ENCODE assay signal across 9 cellular contexts in genomic region chr5:53425598-53426516, GRCh38. TPM values are rescaled to one million over a fixed set of nuclear protein-coding genes. Genes with fewer than 3 reads are reported as not detected.
A peak's percentile ranks its signal among the peaks of the same experiment; 100 is the strongest.
DNase-seq lines count a peak whose midpoint lies in the region; ATAC-seq and TF ChIP-seq lines count a peak whose summit lies in the region.
"Had no signal": no experiment of that assay in that cellular context is flagged by ENCODE, and none has a peak within 500 bp of the region (broad histone marks: within the 10 kb centered on the region; RNA-seq: fewer than 3 reads in every experiment).

No MANE protein-coding gene starts in this region.

- H3K27ac Mint-ChIP-seq in activated T-cell treated with anti-CD3 and anti-CD28 coated beads, Interleukin-2, amount 50 U/mL, for 72 hours, result no peak overlapping the region
- H3K27ac Mint-ChIP-seq in activated CD8-positive, alpha-beta T cell treated with anti-CD3 and anti-CD28 coated beads for 36 hours, result no peak overlapping the region
- no peak overlapping the region for H3K27ac Mint-ChIP-seq in naive thymus-derived CD4-positive, alpha-beta T cell
- H3K27ac Mint-ChIP-seq: activated naive CD8-positive, alpha-beta T cell treated with anti-CD3 and anti-CD28 coated beads, Interleukin-2, amount 10 ng/mL, durations not matched to agents 7 days and 5 days had no signal

- no peak overlapping the region for H3K4me3 ChIP-seq in naive thymus-derived CD4-positive, alpha-beta T cell (ENCODE audit: low read length)
- no peak overlapping the region for H3K4me3 ChIP-seq in sigmoid colon

- intact Hi-C loops in activated CD8-positive, alpha-beta T cell treated with anti-CD3 and anti-CD28 coated beads for 36 hours (cut with micrococcal nuclease), result no loop called here
- intact Hi-C loops in naive thymus-derived CD4-positive, alpha-beta T cell (cut with micrococcal nuclease), result loop anchor here (1.0 to 5.0 kb wide), 2 partner anchors 791 kb away; no protein-coding TSS in a partner anchor
- intact Hi-C loops in sigmoid colon (cut with DNase I), result no loop called here

- CTCF ChIA-PET in activated CD8-positive, alpha-beta T cell treated with anti-CD3 and anti-CD28 coated beads for 36 hours (lab: Charles Lee), result interaction anchor here (0.7 to 2.0 kb wide), 4 partner anchors 52 to 803 kb away, joined by 3 to 8 read pairs (median 4); no protein-coding TSS in a partner anchor
- CTCF ChIA-PET in naive thymus-derived CD4-positive, alpha-beta T cell (lab: Charles Lee), result no interaction called here

- TF ChIP-seq POLR2A in sigmoid colon (IDR thresholded peaks at IDR 0.05), result no peak

- no peaks in the 10 kb centered on the region for H3K36me3 Mint-ChIP-seq in activated T-cell treated with anti-CD3 and anti-CD28 coated beads, Interleukin-2, amount 50 U/mL, for 72 hours (ENCODE audit: insufficient read depth in 2 of 2)
- no peaks in the 10 kb centered on the region for H3K36me3 Mint-ChIP-seq in activated CD8-positive, alpha-beta T cell treated with anti-CD3 and anti-CD28 coated beads for 36 hours (ENCODE audit: low read depth)
- H3K36me3 Mint-ChIP-seq in naive thymus-derived CD4-positive, alpha-beta T cell, result no peaks in the 10 kb centered on the region
- H3K36me3 Mint-ChIP-seq: activated naive CD8-positive, alpha-beta T cell treated with anti-CD3 and anti-CD28 coated beads, Interleukin-2, amount 10 ng/mL, durations not matched to agents 7 days and 5 days had no signal

- no peak for TF ChIP-seq CTCF in activated CD8-positive, alpha-beta T cell treated with anti-CD3 and anti-CD28 coated beads for 36 hours (IDR thresholded peaks at IDR 0.05)
- TF ChIP-seq CTCF in sigmoid colon (IDR thresholded peaks at IDR 0.05), result no peak

- peaks cover 26% of the 10 kb centered on the region for H3K27me3 Mint-ChIP-seq in activated T-cell treated with anti-CD3 and anti-CD28 coated beads, Interleukin-2, amount 50 U/mL, for 72 hours (ENCODE audit: low read depth)
- peaks cover 25% of the 10 kb centered on the region for H3K27me3 Mint-ChIP-seq in activated CD8-positive, alpha-beta T cell treated with anti-CD3 and anti-CD28 coated beads for 36 hours
- peaks cover 14 to 40% (median 35%) of the 10 kb centered on the region in 5 donors for H3K27me3 Mint-ChIP-seq in naive thymus-derived CD4-positive, alpha-beta T cell

- no peaks in the 10 kb centered on the region for H3K4me1 ChIP-seq in naive thymus-derived CD4-positive, alpha-beta T cell (ENCODE audit: control insufficient read depth in 2 of 2, insufficient read depth in 2 of 2, low read length in 2 of 2)
- H3K4me1 ChIP-seq in sigmoid colon, result no peaks in the 10 kb centered on the region

- no peak for TF ChIP-seq EP300 in sigmoid colon (IDR thresholded peaks at IDR 0.05)

- no peaks in the 10 kb centered on the region for H3K4me1 Mint-ChIP-seq in activated T-cell treated with anti-CD3 and anti-CD28 coated beads, Interleukin-2, amount 50 U/mL, for 72 hours (ENCODE audit: low read depth)
- no peaks in the 10 kb centered on the region for H3K4me1 Mint-ChIP-seq in activated CD8-positive, alpha-beta T cell treated with anti-CD3 and anti-CD28 coated beads for 36 hours (ENCODE audit: low read depth)
- no peaks in the 10 kb centered on the region for H3K4me1 Mint-ChIP-seq in naive thymus-derived CD4-positive, alpha-beta T cell
- H3K4me1 Mint-ChIP-seq: activated naive CD8-positive, alpha-beta T cell treated with anti-CD3 and anti-CD28 coated beads, Interleukin-2, amount 10 ng/mL, durations not matched to agents 7 days and 5 days had no signal

- no peaks in the 10 kb centered on the region for H3K36me3 ChIP-seq in naive thymus-derived CD4-positive, alpha-beta T cell (ENCODE audit: control insufficient read depth in 2 of 3, insufficient read depth in 3 of 3, low read length in 3 of 3)
- no peaks in the 10 kb centered on the region for H3K36me3 ChIP-seq in sigmoid colon

- DNase-seq in activated T-cell treated with anti-CD3 and anti-CD28 coated beads, Interleukin-2, amount 50 U/mL, for 72 hours, result peak; percentile 25 to 31
- DNase-seq in activated T-cell treated with anti-CD3 and anti-CD28 coated beads for 4 hours (no peak), MV-4-11 (lab: John Stamatoyannopoulos, UW) (peak; percentile 42), sigmoid colon (no peak)
- peak; percentile 58 for DNase-seq in activated CD8-positive, alpha-beta T cell treated with anti-CD3 and anti-CD28 coated beads for 36 hours
- DNase-seq in naive thymus-derived CD4-positive, alpha-beta T cell, result peak in 2 of 9 donors; percentile 6 to 11
- DNase-seq: activated naive CD8-positive, alpha-beta T cell treated with anti-CD3 and anti-CD28 coated beads, Interleukin-2, amount 10 ng/mL, durations not matched to agents 7 days and 5 days had no signal

- no peak overlapping the region for H3K4me3 Mint-ChIP-seq in activated T-cell treated with anti-CD3 and anti-CD28 coated beads, Interleukin-2, amount 50 U/mL, for 72 hours
- H3K4me3 Mint-ChIP-seq in activated CD8-positive, alpha-beta T cell treated with anti-CD3 and anti-CD28 coated beads for 36 hours, result no peak overlapping the region
- no peak overlapping the region for H3K4me3 Mint-ChIP-seq in naive thymus-derived CD4-positive, alpha-beta T cell
- H3K4me3 Mint-ChIP-seq: activated naive CD8-positive, alpha-beta T cell treated with anti-CD3 and anti-CD28 coated beads, Interleukin-2, amount 10 ng/mL, durations not matched to agents 7 days and 5 days had no signal

- H3K9me3 ChIP-seq in naive thymus-derived CD4-positive, alpha-beta T cell (ENCODE audit: control insufficient read depth in 2 of 3, low read length in 3 of 3), result no peaks in the 10 kb centered on the region
- H3K9me3 ChIP-seq in sigmoid colon, result no peaks in the 10 kb centered on the region

- H3K9me3 Mint-ChIP-seq in activated T-cell treated with anti-CD3 and anti-CD28 coated beads, Interleukin-2, amount 50 U/mL, for 72 hours, result no peaks in the 10 kb centered on the region
- no peaks in the 10 kb centered on the region for H3K9me3 Mint-ChIP-seq in activated CD8-positive, alpha-beta T cell treated with anti-CD3 and anti-CD28 coated beads for 36 hours
- H3K9me3 Mint-ChIP-seq in naive thymus-derived CD4-positive, alpha-beta T cell, result no peaks in the 10 kb centered on the region
- H3K9me3 Mint-ChIP-seq: activated naive CD8-positive, alpha-beta T cell treated with anti-CD3 and anti-CD28 coated beads, Interleukin-2, amount 10 ng/mL, durations not matched to agents 7 days and 5 days had no signal

- POLR2A ChIA-PET in activated CD8-positive, alpha-beta T cell treated with anti-CD3 and anti-CD28 coated beads for 36 hours (lab: Charles Lee), result interaction anchor here (0.6 kb wide), 1 partner anchor 174 kb away, joined by 3 read pairs; no protein-coding TSS in a partner anchor
- POLR2A ChIA-PET in naive thymus-derived CD4-positive, alpha-beta T cell (lab: Charles Lee), result interaction anchor here (0.9 kb wide), 1 partner anchor 315 kb away, joined by 3 read pairs; no protein-coding TSS in a partner anchor

- no peak overlapping the region for H3K27ac ChIP-seq in naive thymus-derived CD4-positive, alpha-beta T cell (ENCODE audit: low read depth, low read length)
- H3K27ac ChIP-seq in sigmoid colon, result no peak overlapping the region

- H3K27me3 ChIP-seq in naive thymus-derived CD4-positive, alpha-beta T cell (ENCODE audit: control insufficient read depth in 2 of 2, insufficient read depth in 2 of 2, low read length in 2 of 2), result no peaks in the 10 kb centered on the region
- H3K27me3 ChIP-seq in sigmoid colon, result no peaks in the 10 kb centered on the region

- 62 to 71% methylated on average over 8 of the region's 8 CpGs for WGBS in sigmoid colon, 2 donors

- ATAC-seq in activated T-cell treated with anti-CD3 and anti-CD28 coated beads, Interleukin-2, amount 50 U/mL, for 72 hours (replicated peaks in 1 of 2), result peak in 1 of 2 donors; percentile 32
- peak; percentile 37 for ATAC-seq in activated CD8-positive, alpha-beta T cell treated with anti-CD3 and anti-CD28 coated beads for 36 hours
- peak; percentile 34 for ATAC-seq in naive thymus-derived CD4-positive, alpha-beta T cell
- ATAC-seq in GM19463 (IDR thresholded peaks at IDR 0.05; ENCODE audit: unreplicated experiment) (no peak), GM19397 (IDR thresholded peaks at IDR 0.05; ENCODE audit: unreplicated experiment) (no peak)

RNA-seq across cellular contexts. Expression of gene FST, which starts 54.6 kb away (rescaled TPM):
- total RNA-seq in activated T-cell treated with anti-CD3 and anti-CD28 coated beads, Interleukin-2, amount 50 U/mL, for 72 hours, result 1 to 10 TPM; 1.1 to 2.5 TPM
- total RNA-seq in activated CD8-positive, alpha-beta T cell treated with anti-CD3 and anti-CD28 coated beads for 36 hours, result under 1 TPM; 0.16 to 0.43 TPM
- 1 to 10 TPM in 2 of 5 experiments, under 1 TPM in 2, not detected in 1; 0.34 to 1.1 (median 1.0) TPM for total RNA-seq in naive thymus-derived CD4-positive, alpha-beta T cell
- polyA plus RNA-seq in naive thymus-derived CD4-positive, alpha-beta T cell, result 1 to 10 TPM in 1 of 2 donors, under 1 TPM in 1; 0.55 to 1.9 TPM
- 1 to 10 TPM; 3.0 to 8.8 (median 4.8) TPM for total RNA-seq in sigmoid colon
- polyA plus RNA-seq in sigmoid colon, result 1 to 10 TPM in 2 of 3 donors, under 1 TPM in 1; 0.46 to 1.9 (median 1.2) TPM

Comparison
In these comparisons a context has a peak if more than half of its experiments do, and no peak if none do; other contexts are left out.
1. DNase-seq: peak in activated T-cell treated with anti-CD3 and anti-CD28 coated beads, Interleukin-2, amount 50 U/mL, for 72 hours (2 of 2), MV-4-11 (single experiment) and activated CD8-positive, alpha-beta T cell treated with anti-CD3 and anti-CD28 coated beads for 36 hours (single experiment); none in activated T-cell treated with anti-CD3 and anti-CD28 coated beads for 4 hours (single experiment) and sigmoid colon (single experiment).
2. ATAC-seq: peak in activated CD8-positive, alpha-beta T cell treated with anti-CD3 and anti-CD28 coated beads for 36 hours (single experiment) and naive thymus-derived CD4-positive, alpha-beta T cell (single experiment); none in GM19463 (single experiment) and GM19397 (single experiment).
3. intact Hi-C loops: an anchor here in naive thymus-derived CD4-positive, alpha-beta T cell (1.0 to 5.0 kb wide); none called in activated CD8-positive, alpha-beta T cell treated with anti-CD3 and anti-CD28 coated beads for 36 hours and sigmoid colon.